Comparison of ENCODE assay signal across 9 cellular contexts in genomic region chrX:107827137-107827831, GRCh38. TPM values are rescaled to one million over a fixed set of nuclear protein-coding genes. Genes with fewer than 3 reads are reported as not detected.
DNase-seq lines count a peak whose midpoint lies in the region; ATAC-seq, FAIRE-seq and TF ChIP-seq lines count a peak whose summit lies in the region.
"Had no signal": no experiment of that assay in that cellular context is flagged by ENCODE, and none has a peak within 500 bp of the region (broad histone marks: within the 10 kb centered on the region; RNA-seq: fewer than 3 reads in every experiment).

No MANE protein-coding gene starts in this region.

- peak overlapping the region; percentile 56 for H3K27ac Mint-ChIP-seq in central memory CD8-positive, alpha-beta T cell (ENCODE audit: low read depth)
- H3K27ac Mint-ChIP-seq in memory B cell: peak overlapping the region; percentile 10

- no peak for TF ChIP-seq POLR2A in GM12891 (IDR thresholded peaks at IDR 0.05; ENCODE audit: low read depth, low read length)

- no peaks in the 10 kb centered on the region for H3K9me3 Mint-ChIP-seq in central memory CD8-positive, alpha-beta T cell
- H3K9me3 Mint-ChIP-seq in memory B cell: no peaks in the 10 kb centered on the region

- DNase-seq in Right ventricle myocardium superior: no peak
- DNase-seq in cardiac septum (ENCODE audit: low spot score): no peak
- no peak for DNase-seq in central memory CD8-positive, alpha-beta T cell (ENCODE audit: low spot score in 2 of 2)
- DNase-seq in memory B cell (ENCODE audit: low spot score in 2 of 2): no peak
- DNase-seq in NOMO-1 (lab: John Stamatoyannopoulos, UW; ENCODE audit: unreplicated experiment in 2 of 2): no peak
- DNase-seq in WERI-Rb-1: no peak
- no peak for DNase-seq in NCI-H774 (lab: John Stamatoyannopoulos, UW)
- DNase-seq in GM12891 (ENCODE audit: insufficient read length, low spot score): no peak
- DNase-seq: NCI-H1436 treated with DMSO at 0.1 percent for 48 hours had no signal

- TF ChIP-seq CTCF in WERI-Rb-1 (IDR thresholded peaks at IDR 0.05; ENCODE audit: low read depth, low read length): no peak

- intact Hi-C loops in Right ventricle myocardium superior (cut with DNase I) (no loop called here), cardiac septum (cut with DNase I) (no loop called here)

- H3K4me3 Mint-ChIP-seq in central memory CD8-positive, alpha-beta T cell: peak overlapping the region; percentile 75
- H3K4me3 Mint-ChIP-seq in memory B cell: peak overlapping the region; percentile 83

- H3K36me3 Mint-ChIP-seq in central memory CD8-positive, alpha-beta T cell (ENCODE audit: insufficient read depth): peaks cover 5% of the 10 kb centered on the region
- no peaks in the 10 kb centered on the region for H3K36me3 Mint-ChIP-seq in memory B cell

- H3K27me3 Mint-ChIP-seq in central memory CD8-positive, alpha-beta T cell: no peaks in the 10 kb centered on the region
- peaks cover 4% of the 10 kb centered on the region for H3K27me3 Mint-ChIP-seq in memory B cell

- no peaks in the 10 kb centered on the region for H3K9me3 ChIP-seq in WERI-Rb-1 (ENCODE audit: severe bottlenecking)

- H3K27ac ChIP-seq in WERI-Rb-1: no peak overlapping the region

- FAIRE-seq in GM12891 (lab: Jason Lieb, UNC): no peak

- H3K36me3 ChIP-seq in WERI-Rb-1: no peaks in the 10 kb centered on the region

- peaks cover 39% of the 10 kb centered on the region for H3K27me3 ChIP-seq in WERI-Rb-1 (ENCODE audit: insufficient read depth, low read depth, severe bottlenecking)

- peaks cover 32% of the 10 kb centered on the region for H3K4me1 Mint-ChIP-seq in central memory CD8-positive, alpha-beta T cell
- peaks cover 14% of the 10 kb centered on the region for H3K4me1 Mint-ChIP-seq in memory B cell

- ATAC-seq in Right ventricle myocardium superior (ENCODE audit: poor library complexity) (peak; percentile 34), memory B cell (ENCODE audit: low read depth) (no peak)
- no peak for ATAC-seq in central memory CD8-positive, alpha-beta T cell (replicated peaks; ENCODE audit: extremely low read depth, poor library complexity, severe bottlenecking)

- no peak overlapping the region for H3K4me3 ChIP-seq in WERI-Rb-1 (ENCODE audit: low read depth, low read length)

TF ChIP-seq in GM12891, 5 proteins besides CTCF, POLR2A, EP300 and RAD21:
- no peak for TF ChIP-seq PAX5 (IDR thresholded peaks at IDR 0.05; ENCODE audit: insufficient read depth, low read length, severe bottlenecking)
- TF ChIP-seq SPI1 (IDR thresholded peaks at IDR 0.05; ENCODE audit: low read depth, low read length): no peak
- no peak for TF ChIP-seq POU2F2 (IDR thresholded peaks at IDR 0.05; ENCODE audit: low read depth, low read length)
- TF ChIP-seq POLR2AphosphoS5 (IDR thresholded peaks at IDR 0.05; ENCODE audit: low read depth, low read length): no peak
- TF ChIP-seq TAF1 (IDR thresholded peaks at IDR 0.05; ENCODE audit: low read depth, low read length): no peak

RNA-seq across cellular contexts. Expression of gene MID2, which starts 1.6 kb away (rescaled TPM):
- 6.2 TPM for total RNA-seq in Right ventricle myocardium superior
- total RNA-seq in cardiac septum: 5.6 TPM
- 0.06 TPM for polyA plus RNA-seq in GM12891 (2012; ENCODE audit: low read depth, missing spikeins)

RNA-seq across cellular contexts. Expression of gene NCBP2L, which starts 49.8 kb away (rescaled TPM):
- total RNA-seq in Right ventricle myocardium superior (not detected), cardiac septum (not detected)
- not detected for polyA plus RNA-seq in GM12891 (2012; ENCODE audit: low read depth, missing spikeins)

RNA-seq across cellular contexts. Expression of gene TSC22D3, which starts 51.7 kb away (rescaled TPM):
- 66.4 TPM for total RNA-seq in Right ventricle myocardium superior
- 33.0 TPM for total RNA-seq in cardiac septum
- 53.8 TPM for polyA plus RNA-seq in GM12891 (2012; ENCODE audit: low read depth, missing spikeins)
